15 cellular contexts compared by ENCODE assay signal in genomic region chr11:45409587-45409986, GRCh38.
"Had no signal": no experiment of that assay in that cellular context is flagged by ENCODE, and none has a peak within 500 bp of the region (broad histone marks: within the 10 kb centered on the region; RNA-seq: fewer than 3 reads in every experiment).

No MANE protein-coding gene starts in this region.

- H3K27me3 ChIP-seq: colonic mucosa had no signal

- H3K27ac ChIP-seq: colonic mucosa, gastrocnemius medialis, suprapubic skin, upper lobe of right lung had no signal

- H3K9me3 ChIP-seq: colonic mucosa, gastrocnemius medialis, suprapubic skin, upper lobe of right lung had no signal

- H3K4me1 Mint-ChIP-seq: activated naive CD8-positive, alpha-beta T cell treated with anti-CD3 and anti-CD28 coated beads, Interleukin-2, amount 50 U/mL, for 24 hours had no signal

- H3K4me3 ChIP-seq: colonic mucosa, gastrocnemius medialis, lung, suprapubic skin, upper lobe of right lung had no signal

- DNase-seq: activated CD4-positive, alpha-beta T cell treated with anti-CD3 and anti-CD28 coated beads for 4 hours; activated CD8-positive, alpha-beta memory T cell treated with anti-CD3 and anti-CD28 coated beads, Interleukin-2, amount 50 U/mL, for 4 hours; activated CD8-positive, alpha-beta T cell treated with anti-CD3 and anti-CD28 coated beads for 36 hours; activated naive CD4-positive, alpha-beta T cell; activated naive CD8-positive, alpha-beta T cell treated with anti-CD3 and anti-CD28 coated beads, Interleukin-2, amount 50 U/mL, for 24 hours; colonic mucosa; nephron progenitor cell; stimulated activated CD4-positive, alpha-beta T cell treated with anti-CD3 and anti-CD28 coated beads, Interleukin-12 subunit alpha, Interleukin-12 subunit beta, amount 100 ng/mL, for 4 hours; stimulated activated CD4-positive, alpha-beta T cell treated with anti-CD3 and anti-CD28 coated beads, Interleukin-2, amount 100 ng/mL, for 48 hours; stimulated activated naive CD8-positive, alpha-beta T cell treated with anti-CD3 and anti-CD28 coated beads, Interleukin-15, Interleukin-2, amounts not matched to agents 100 U/mL and 50 U/mL, for 24 hours; upper lobe of right lung had no signal

- H3K9me3 Mint-ChIP-seq: activated CD8-positive, alpha-beta T cell treated with anti-CD3 and anti-CD28 coated beads for 36 hours; activated naive CD8-positive, alpha-beta T cell treated with anti-CD3 and anti-CD28 coated beads, Interleukin-2, amount 50 U/mL, for 24 hours; activated T-helper 1 cell treated with anti-CD3 and anti-CD28 coated beads, Interleukin-12 subunit alpha, Interleukin-12 subunit beta, Interleukin-2, Interleukin-4 antibody, amounts not matched to agents 30 ng/mL and 10 ng/mL and 1 ng/mL, durations not matched to agents 14 hours and 24 hours and 36 hours; nephron progenitor cell had no signal

- H3K4me3 Mint-ChIP-seq: activated CD8-positive, alpha-beta T cell treated with anti-CD3 and anti-CD28 coated beads for 36 hours; activated naive CD8-positive, alpha-beta T cell treated with anti-CD3 and anti-CD28 coated beads, Interleukin-2, amount 50 U/mL, for 24 hours; activated T-helper 1 cell treated with anti-CD3 and anti-CD28 coated beads, Interleukin-12 subunit alpha, Interleukin-12 subunit beta, Interleukin-2, Interleukin-4 antibody, amounts not matched to agents 30 ng/mL and 10 ng/mL and 1 ng/mL, durations not matched to agents 14 hours and 24 hours and 36 hours had no signal

- H3K36me3 ChIP-seq: colonic mucosa, gastrocnemius medialis, suprapubic skin, upper lobe of right lung had no signal

- H3K4me1 ChIP-seq: colonic mucosa, suprapubic skin, upper lobe of right lung had no signal

- H3K27ac Mint-ChIP-seq: activated CD8-positive, alpha-beta T cell treated with anti-CD3 and anti-CD28 coated beads for 36 hours; activated naive CD8-positive, alpha-beta T cell treated with anti-CD3 and anti-CD28 coated beads, Interleukin-2, amount 50 U/mL, for 24 hours; activated T-helper 1 cell treated with anti-CD3 and anti-CD28 coated beads, Interleukin-12 subunit alpha, Interleukin-12 subunit beta, Interleukin-2, Interleukin-4 antibody, amounts not matched to agents 30 ng/mL and 10 ng/mL and 1 ng/mL, durations not matched to agents 14 hours and 24 hours and 36 hours had no signal

- ATAC-seq: activated CD8-positive, alpha-beta T cell treated with anti-CD3 and anti-CD28 coated beads for 36 hours; activated naive CD8-positive, alpha-beta T cell treated with anti-CD3 and anti-CD28 coated beads, Interleukin-2, amount 50 U/mL, for 24 hours; stimulated activated naive CD8-positive, alpha-beta T cell treated with anti-CD3 and anti-CD28 coated beads, Interleukin-15, Interleukin-2, amounts not matched to agents 100 U/mL and 50 U/mL, for 24 hours; upper lobe of right lung had no signal
